In genomic region chr6:29731281-29731680, GRCh38 we compare ENCODE assay signal across 27 cellular contexts. TPM values are rescaled to one million over a fixed set of nuclear protein-coding genes. Genes with fewer than 3 reads are reported as not detected.
DNase-seq lines count a peak whose midpoint lies in the region; ATAC-seq and TF ChIP-seq lines count a peak whose summit lies in the region.
"Had no signal": no experiment of that assay in that cellular context is flagged by ENCODE, and none has a peak within 500 bp of the region (broad histone marks: within the 10 kb centered on the region; RNA-seq: fewer than 3 reads in every experiment).

No MANE protein-coding gene starts in this region.

- CTCF ChIA-PET in T-cell (lab: Charles Lee), result no interaction called here

- POLR2A ChIA-PET in T-cell (lab: Charles Lee), result interaction anchor here in 1 of 2 donors (1.5 kb wide), 1 partner anchor 18 kb away, joined by 5 read pairs; no protein-coding TSS in a partner anchor

- H3K4me1 ChIP-seq in adrenal gland (replicated peaks in 1 of 2), result no peaks in the 10 kb centered on the region
- H3K4me1 ChIP-seq: A549, SJCRH30 had no signal

- 59 to 77% (median 66%) methylated on average over 3 of the region's 3 CpGs for WGBS in adrenal gland, 4 donors

- H3K36me3 Mint-ChIP-seq in natural killer cell, result peaks cover 28% of the 10 kb centered on the region
- H3K36me3 Mint-ChIP-seq in natural killer cell treated with Interleukin-12 subunit alpha and Interleukin-12 subunit beta and Interleukin-15 and Interleukin-18, amount 100 ng/mL, for 72 hours, result peaks cover 25% of the 10 kb centered on the region
- peaks cover 20% of the 10 kb centered on the region for H3K36me3 Mint-ChIP-seq in T-cell
- peaks cover 47% of the 10 kb centered on the region for H3K36me3 Mint-ChIP-seq in effector memory CD8-positive, alpha-beta T cell (ENCODE audit: insufficient read depth)
- H3K36me3 Mint-ChIP-seq in stimulated activated naive B cell treated with anti-CD40 and anti-IgM and Interleukin-4, amounts not matched to agents 10 μg/mL and 1 μg/mL and 100 μg/mL, for 72 hours, result peaks cover 16 to 21% of the 10 kb centered on the region in 2 donors
- H3K36me3 Mint-ChIP-seq in HFFc6 (ENCODE audit: low read depth), result no peaks in the 10 kb centered on the region

- peaks cover 0 to 21% of the 10 kb centered on the region in 2 donors for H3K36me3 ChIP-seq in adrenal gland (replicated peaks in 1 of 2)
- H3K36me3 ChIP-seq: SJCRH30 had no signal

- intact Hi-C loops in natural killer cell (cut with micrococcal nuclease), result no loop called here
- intact Hi-C loops in adrenal gland (cut with DNase I), result loop anchor here in 1 of 2 donors (10.0 kb wide), 1 partner anchor 104 kb away; no protein-coding TSS in a partner anchor

- peak overlapping the region; percentile 63 for H3K4me3 Mint-ChIP-seq in natural killer cell
- no peak overlapping the region for H3K4me3 Mint-ChIP-seq in natural killer cell treated with Interleukin-12 subunit alpha and Interleukin-12 subunit beta and Interleukin-15 and Interleukin-18, amount 100 ng/mL, for 72 hours
- peak overlapping the region in 1 of 3 donors; percentile 28 for H3K4me3 Mint-ChIP-seq in T-cell
- H3K4me3 Mint-ChIP-seq in effector memory CD8-positive, alpha-beta T cell, result no peak overlapping the region
- H3K4me3 Mint-ChIP-seq in stimulated activated naive B cell treated with anti-CD40 and anti-IgM and Interleukin-4, amounts not matched to agents 10 μg/mL and 1 μg/mL and 100 μg/mL, for 72 hours, result no peak overlapping the region
- H3K4me3 Mint-ChIP-seq in HFFc6, result no peak overlapping the region
- H3K4me3 Mint-ChIP-seq: GM23338, H9 had no signal

- H3K27ac Mint-ChIP-seq in natural killer cell, result peak overlapping the region; percentile 69 to 79
- H3K27ac Mint-ChIP-seq in natural killer cell treated with Interleukin-12 subunit alpha and Interleukin-12 subunit beta and Interleukin-15 and Interleukin-18, amount 100 ng/mL, for 72 hours, result no peak overlapping the region
- H3K27ac Mint-ChIP-seq in T-cell, result peak overlapping the region; percentile 71 to 85
- peak overlapping the region; percentile 39 to 98 for H3K27ac Mint-ChIP-seq in effector memory CD8-positive, alpha-beta T cell
- peak overlapping the region; percentile 20 for H3K27ac Mint-ChIP-seq in stimulated activated naive B cell treated with anti-CD40 and anti-IgM and Interleukin-4, amounts not matched to agents 10 μg/mL and 1 μg/mL and 100 μg/mL, for 72 hours
- no peak overlapping the region for H3K27ac Mint-ChIP-seq in HFFc6
- H3K27ac Mint-ChIP-seq: GM23338, H9 had no signal

- H3K9me3 Mint-ChIP-seq in natural killer cell (no peaks in the 10 kb centered on the region), T-cell (no peaks in the 10 kb centered on the region), HFFc6 (no peaks in the 10 kb centered on the region)
- H3K9me3 Mint-ChIP-seq in natural killer cell treated with Interleukin-12 subunit alpha and Interleukin-12 subunit beta and Interleukin-15 and Interleukin-18, amount 100 ng/mL, for 72 hours, result no peaks in the 10 kb centered on the region
- no peaks in the 10 kb centered on the region for H3K9me3 Mint-ChIP-seq in effector memory CD8-positive, alpha-beta T cell
- H3K9me3 Mint-ChIP-seq in stimulated activated naive B cell treated with anti-CD40 and anti-IgM and Interleukin-4, amounts not matched to agents 10 μg/mL and 1 μg/mL and 100 μg/mL, for 72 hours, result no peaks in the 10 kb centered on the region
- H3K9me3 Mint-ChIP-seq: GM23338, H9 had no signal

- no peaks in the 10 kb centered on the region for H3K27me3 ChIP-seq in adrenal gland
- H3K27me3 ChIP-seq: SJCRH30 had no signal

- H3K4me3 ChIP-seq in adrenal gland, result no peak overlapping the region
- H3K4me3 ChIP-seq: A549, GM23338, SJCRH30 had no signal

- TF ChIP-seq CTCF in natural killer cell (IDR thresholded peaks at IDR 0.05) (no peak), adrenal gland (IDR thresholded peaks at IDR 0.05) (no peak), HFFc6 (IDR thresholded peaks at IDR 0.05) (no peak)

- TF ChIP-seq POLR2A in adrenal gland (IDR thresholded peaks at IDR 0.05), result no peak

- no peaks in the 10 kb centered on the region for H3K9me3 ChIP-seq in adrenal gland (replicated peaks in 1 of 3)
- H3K9me3 ChIP-seq: A549, SJCRH30 had no signal

- H3K27ac ChIP-seq in adrenal gland, result no peak overlapping the region
- H3K27ac ChIP-seq: A549, SJCRH30 had no signal

- peak in 1 of 3 donors; percentile 23 for ATAC-seq in natural killer cell
- ATAC-seq in natural killer cell treated with Interleukin-12 subunit alpha and Interleukin-12 subunit beta and Interleukin-15 and Interleukin-18, amount 100 ng/mL, for 72 hours, result no peak
- ATAC-seq in T-cell (replicated peaks in 1 of 4), result peak in 1 of 4 experiments; percentile 9
- ATAC-seq in effector memory CD8-positive, alpha-beta T cell (replicated peaks), result no peak
- ATAC-seq in stimulated activated naive B cell treated with anti-CD40 and anti-IgM and Interleukin-4, amounts not matched to agents 10 μg/mL and 1 μg/mL and 100 μg/mL, for 72 hours (replicated peaks), result no peak
- no peak for ATAC-seq in GM18909 (IDR thresholded peaks at IDR 0.05; ENCODE audit: poor library complexity, unreplicated experiment)
- ATAC-seq: A549, GM23338, HepG2, Right ventricle myocardium inferior had no signal

- peaks cover 59 to 67% of the 10 kb centered on the region in 2 donors for H3K4me1 Mint-ChIP-seq in natural killer cell
- peaks cover 41 to 51% of the 10 kb centered on the region in 2 donors for H3K4me1 Mint-ChIP-seq in natural killer cell treated with Interleukin-12 subunit alpha and Interleukin-12 subunit beta and Interleukin-15 and Interleukin-18, amount 100 ng/mL, for 72 hours (ENCODE audit: low read depth in 2 of 2)
- H3K4me1 Mint-ChIP-seq in T-cell, result peaks cover 59 to 70% (median 60%) of the 10 kb centered on the region in 3 donors
- peaks cover 35 to 47% of the 10 kb centered on the region in 2 donors for H3K4me1 Mint-ChIP-seq in effector memory CD8-positive, alpha-beta T cell (ENCODE audit: low read depth in 2 of 2)
- H3K4me1 Mint-ChIP-seq in stimulated activated naive B cell treated with anti-CD40 and anti-IgM and Interleukin-4, amounts not matched to agents 10 μg/mL and 1 μg/mL and 100 μg/mL, for 72 hours, result peaks cover 17 to 37% of the 10 kb centered on the region in 2 donors
- no peaks in the 10 kb centered on the region for H3K4me1 Mint-ChIP-seq in HFFc6 (ENCODE audit: low read depth)
- H3K4me1 Mint-ChIP-seq: GM23338 had no signal

- H3K27me3 Mint-ChIP-seq in natural killer cell (ENCODE audit: low read depth in 2 of 2) (no peaks in the 10 kb centered on the region), T-cell (no peaks in the 10 kb centered on the region), HFFc6 (ENCODE audit: insufficient read depth) (peaks cover 9% of the 10 kb centered on the region)
- no peaks in the 10 kb centered on the region for H3K27me3 Mint-ChIP-seq in natural killer cell treated with Interleukin-12 subunit alpha and Interleukin-12 subunit beta and Interleukin-15 and Interleukin-18, amount 100 ng/mL, for 72 hours
- no peaks in the 10 kb centered on the region for H3K27me3 Mint-ChIP-seq in effector memory CD8-positive, alpha-beta T cell
- no peaks in the 10 kb centered on the region for H3K27me3 Mint-ChIP-seq in stimulated activated naive B cell treated with anti-CD40 and anti-IgM and Interleukin-4, amounts not matched to agents 10 μg/mL and 1 μg/mL and 100 μg/mL, for 72 hours

- DNase-seq in natural killer cell (no peak), T-cell (no peak), adrenal gland (no peak), HFFc6 (no peak)
- no peak for DNase-seq in natural killer cell treated with Interleukin-12 subunit alpha and Interleukin-12 subunit beta and Interleukin-15 and Interleukin-18, amount 100 ng/mL, for 72 hours (ENCODE audit: low spot score)
- DNase-seq in effector memory CD8-positive, alpha-beta T cell, result no peak
- no peak for DNase-seq in stimulated activated naive B cell treated with anti-CD40 and anti-IgM and Interleukin-4, amounts not matched to agents 10 μg/mL and 1 μg/mL and 100 μg/mL, for 72 hours
- DNase-seq: C1 segment of cervical spinal cord, DMS153, DND-41, H9, KBM-7, NCI-H1105 treated with DMSO at 0.1 percent for 48 hours, NCI-H146, NCI-H1930, NCI-H446, NCI-H524 treated with DMSO at 0.1 percent for 48 hours, NCI-H774, SJCRH30 had no signal

RNA-seq across cellular contexts. Expression of gene HLA-F, which starts 8.0 kb away (rescaled TPM):
- total RNA-seq in natural killer cell, result 1,000 to 10,000 TPM; 1,031 to 1,621 (median 1,125) TPM
- 100 to 1,000 TPM; 277 to 518 TPM for total RNA-seq in natural killer cell treated with Interleukin-12 subunit alpha and Interleukin-12 subunit beta and Interleukin-15 and Interleukin-18, amount 100 ng/mL, for 72 hours
- total RNA-seq in T-cell, result 100 to 1,000 TPM; 600 to 951 (median 748) TPM
- 100 to 1,000 TPM in 2 of 8 donors, 10 to 100 TPM in 6; 53.0 to 145 (median 85.0) TPM for total RNA-seq in adrenal gland
- 100 to 1,000 TPM in 2 of 3 donors, 10 to 100 TPM in 1; 15.9 to 285 (median 171) TPM for polyA plus RNA-seq in adrenal gland
- 1 to 10 TPM; 1.4 to 7.5 (median 4.2) TPM for total RNA-seq in HFFc6 (2021; fragmentation: NEBNext Ultra II Directional; extraction: Animal tissue kit (Norgen Biotek cat#: 25700))
- total RNA-seq: SJCRH30 had no signal

RNA-seq across cellular contexts. Expression of gene ZFP57, which starts 50.3 kb away (rescaled TPM):
- 10 to 100 TPM in 1 of 3 donors, 1 to 10 TPM in 1, not detected in 1; 2.9 to 12.8 TPM for total RNA-seq in natural killer cell
- total RNA-seq in natural killer cell treated with Interleukin-12 subunit alpha and Interleukin-12 subunit beta and Interleukin-15 and Interleukin-18, amount 100 ng/mL, for 72 hours, result 1 to 10 TPM; 5.2 to 9.0 TPM
- total RNA-seq in T-cell, result 1 to 10 TPM in 1 of 5 donors, not detected in 4; 1.0 TPM
- 1 to 10 TPM in 1 of 8 donors, under 1 TPM in 2, not detected in 5; 0.51 to 1.3 (median 0.96) TPM for total RNA-seq in adrenal gland
- polyA plus RNA-seq in adrenal gland, result 1 to 10 TPM in 1 of 3 donors, not detected in 2; 1.9 TPM
- total RNA-seq in HFFc6 (2021; fragmentation: NEBNext Ultra II Directional; extraction: Animal tissue kit (Norgen Biotek cat#: 25700)), result not detected
- total RNA-seq: HepG2, HT1080, LHCN-M2, Right ventricle myocardium inferior, RPMI7951, SJCRH30 had no signal
- polyA plus RNA-seq: HepG2 had no signal

Comparison
In these comparisons a context has a peak if more than half of its experiments do, and no peak if none do; other contexts are left out.
1. H3K27ac Mint-ChIP-seq: peak in natural killer cell (2 of 2), T-cell (2 of 2), effector memory CD8-positive, alpha-beta T cell (2 of 2) and stimulated activated naive B cell treated with anti-CD40 and anti-IgM and Interleukin-4, amounts not matched to agents 10 μg/mL and 1 μg/mL and 100 μg/mL, for 72 hours (single experiment); none in natural killer cell treated with Interleukin-12 subunit alpha and Interleukin-12 subunit beta and Interleukin-15 and Interleukin-18, amount 100 ng/mL, for 72 hours (0 of 2) and HFFc6 (single experiment).
2. RNA of gene HLA-F, which starts 8.0 kb away (total RNA-seq): 1,031 to 1,621 TPM in natural killer cell, 600 to 951 TPM in T-cell, 277 to 518 TPM in natural killer cell treated with Interleukin-12 subunit alpha and Interleukin-12 subunit beta and Interleukin-15 and Interleukin-18, amount 100 ng/mL, for 72 hours and 53.0 to 145 TPM in adrenal gland; 1.4 to 7.5 TPM in HFFc6; every median in the first group is over 4 times any median in the second.